14 cellular contexts compared by ENCODE assay signal in the genomic region with DNA sequence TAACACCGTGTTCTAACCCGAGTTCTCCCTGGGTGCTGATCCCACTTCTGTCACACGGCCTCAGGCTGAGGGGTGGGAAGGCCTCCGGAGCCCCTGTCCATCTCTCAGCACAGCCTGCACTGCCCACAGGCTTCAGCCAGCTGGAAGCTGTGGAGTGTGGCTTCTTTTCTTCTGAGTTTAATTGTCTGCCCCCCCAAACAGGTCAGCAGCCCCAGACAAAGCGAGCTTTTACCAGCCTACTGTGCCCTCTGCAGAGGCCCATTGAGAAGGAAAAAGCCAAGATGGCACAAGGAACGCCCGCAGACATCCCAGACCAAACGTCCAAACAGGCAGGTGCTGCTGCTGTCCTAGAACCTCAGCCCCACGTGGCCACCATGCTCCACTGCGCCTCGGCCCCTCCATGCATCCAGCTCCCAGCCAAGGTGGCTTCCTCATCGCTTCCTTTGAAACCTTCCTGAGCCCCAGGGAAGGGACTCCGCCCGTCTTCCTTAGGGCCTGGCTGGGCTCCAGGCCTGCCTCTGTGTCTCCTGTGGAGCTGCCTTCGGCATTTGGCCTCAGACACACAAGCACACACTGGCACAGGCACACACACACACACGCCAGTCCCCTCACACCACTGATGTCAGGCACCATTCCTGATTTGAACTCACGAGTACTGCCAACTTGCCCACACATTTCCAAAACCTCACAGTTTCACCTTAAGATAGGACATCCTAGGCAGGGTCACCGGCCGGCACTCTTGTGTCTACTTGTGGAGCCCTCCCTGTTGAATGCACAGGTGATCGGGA. TPM values are rescaled to one million over a fixed set of nuclear protein-coding genes. Genes with fewer than 3 reads are reported as not detected.
DNase-seq lines count a peak whose midpoint lies in the region; ATAC-seq and TF ChIP-seq lines count a peak whose summit lies in the region.
"Had no signal": no experiment of that assay in that cellular context is flagged by ENCODE, and none has a peak within 500 bp of the region (broad histone marks: within the 10 kb centered on the region; RNA-seq: fewer than 3 reads in every experiment).

No MANE protein-coding gene starts in this region.

- peak overlapping the region in 2 of 8 donors; percentile 15 to 42 for H3K4me3 ChIP-seq in spleen
- H3K4me3 ChIP-seq: cardiac muscle cell had no signal

- H3K4me1 Mint-ChIP-seq in T-helper 17 cell, result peaks cover 26% of the 10 kb centered on the region
- peaks cover 36 to 47% of the 10 kb centered on the region in 2 donors for H3K4me1 Mint-ChIP-seq in immature natural killer cell

- intact Hi-C loops in spleen (cut with DNase I; ENCODE audit: low total_unique reads), result no loop called here

- H3K4me3 Mint-ChIP-seq in T-helper 17 cell (peak overlapping the region; percentile 74), immature natural killer cell (peak overlapping the region in 1 of 5 donors; percentile 0)
- H3K4me3 Mint-ChIP-seq: activated CD4-positive, alpha-beta T cell treated with anti-CD3 and anti-CD28 coated beads for 36 hours had no signal

- H3K36me3 Mint-ChIP-seq in T-helper 17 cell (ENCODE audit: low read depth) (no peaks in the 10 kb centered on the region), immature natural killer cell (no peaks in the 10 kb centered on the region)

- WGBS in spleen, 5 donors, result 77 to 94% (median 83%) methylated on average over 17 to 20 of the region's 20 CpGs

- no peaks in the 10 kb centered on the region for H3K9me3 ChIP-seq in T-helper 17 cell (ENCODE audit: control insufficient read depth, low read length, poor library complexity, severe bottlenecking)
- H3K9me3 ChIP-seq in spleen, result no peaks in the 10 kb centered on the region
- H3K9me3 ChIP-seq: neutrophil had no signal

- no peak for TF ChIP-seq POLR2A in spleen (IDR thresholded peaks at IDR 0.05)

- H3K27me3 Mint-ChIP-seq in T-helper 17 cell (no peaks in the 10 kb centered on the region), immature natural killer cell (ENCODE audit: low read depth in 3 of 3) (peaks cover 0 to 4% (median 2%) of the 10 kb centered on the region in 3 donors)
- H3K27me3 Mint-ChIP-seq: activated CD4-positive, alpha-beta T cell treated with anti-CD3 and anti-CD28 coated beads for 36 hours had no signal

- peaks cover 0 to 40% (median 11%) of the 10 kb centered on the region in 6 donors for H3K36me3 ChIP-seq in spleen
- H3K36me3 ChIP-seq: cardiac muscle cell had no signal

- peak overlapping the region in 4 of 8 donors; percentile 2 to 71 (median 61) for H3K27ac ChIP-seq in spleen
- H3K27ac ChIP-seq: neutrophil had no signal

- no peak for TF ChIP-seq CTCF in spleen (IDR thresholded peaks at IDR 0.05 in 8 of 11, conservative IDR thresholded peaks at IDR 0.05 in 3 of 11)

- ATAC-seq in T-helper 17 cell, result no peak
- no peak for ATAC-seq in GM19455 (IDR thresholded peaks at IDR 0.05; ENCODE audit: unreplicated experiment)
- ATAC-seq: activated CD4-positive, alpha-beta T cell treated with anti-CD3 and anti-CD28 coated beads for 36 hours had no signal

- no peaks in the 10 kb centered on the region for H3K9me3 Mint-ChIP-seq in immature natural killer cell
- H3K9me3 Mint-ChIP-seq: activated T-helper 2 cell treated with anti-CD3 and anti-CD28 coated beads, Interferon-gamma antibody, Interleukin-2, Interleukin-4, amounts not matched to agents 10 μg/mL and 5 μg/mL and 100 μg/mL, durations not matched to agents 14 hours and 24 hours and 36 hours had no signal

- peaks cover 39 to 93% (median 69%) of the 10 kb centered on the region in 6 donors for H3K4me1 ChIP-seq in spleen

- DNase-seq in Daoy (ENCODE audit: low read depth) (peak; percentile 21), T-helper 17 cell (peak in 1 of 3 donors; percentile 8), immature natural killer cell (no peak), spleen (peak; percentile 69), NCI-H1105 treated with DMSO at 0.1 percent for 48 hours (lab: John Stamatoyannopoulos, UW) (no peak), NCI-H1694 treated with DMSO at 0.1 percent for 48 hours (lab: John Stamatoyannopoulos, UW) (no peak), hypothalamus (lab: John Stamatoyannopoulos, UW) (no peak)
- DNase-seq: activated CD4-positive, alpha-beta T cell treated with anti-CD3 and anti-CD28 coated beads for 36 hours; NCI-H1436; stimulated activated naive CD4-positive, alpha-beta T cell treated with Interleukin-2 at 50 U/mL for 16 hours had no signal

- H3K27me3 ChIP-seq in spleen (replicated peaks in 1 of 7), result no peaks in the 10 kb centered on the region
- H3K27me3 ChIP-seq: cardiac muscle cell, neutrophil had no signal

- H3K27ac Mint-ChIP-seq in T-helper 17 cell, result peak overlapping the region; percentile 67
- peak overlapping the region in 4 of 6 donors; percentile 41 to 81 (median 69) for H3K27ac Mint-ChIP-seq in immature natural killer cell
- H3K27ac Mint-ChIP-seq: activated CD4-positive, alpha-beta T cell treated with anti-CD3 and anti-CD28 coated beads for 36 hours; activated T-helper 2 cell treated with anti-CD3 and anti-CD28 coated beads, Interferon-gamma antibody, Interleukin-2, Interleukin-4, amounts not matched to agents 10 μg/mL and 5 μg/mL and 100 μg/mL, durations not matched to agents 14 hours and 24 hours and 36 hours had no signal

RNA-seq across cellular contexts. Expression of gene MOB2, which starts 1.7 kb away (rescaled TPM):
- total RNA-seq in Daoy (2014; rRNA removed; shearing (Covaris generic)), result 14.6 and 21.0 TPM in 2 replicates
- total RNA-seq in T-helper 17 cell, result 10 to 100 TPM; 65.0 to 65.7 TPM
- polyA plus RNA-seq in immature natural killer cell, result 10 to 100 TPM; 43.7 to 70.9 (median 68.8) TPM
- total RNA-seq in spleen, result 10 to 100 TPM; 28.1 to 49.8 (median 42.3) TPM
- polyA plus RNA-seq in spleen, result 10 to 100 TPM; 30.5 to 51.5 (median 32.6) TPM

Comparison
In these comparisons a context has a peak if more than half of its experiments do, and no peak if none do; other contexts are left out.
1. DNase-seq: peak in Daoy (single experiment) and spleen (single experiment); none in immature natural killer cell (0 of 3), NCI-H1105 treated with DMSO at 0.1 percent for 48 hours (single experiment), NCI-H1694 treated with DMSO at 0.1 percent for 48 hours (single experiment) and hypothalamus (0 of 51).